8 cellular contexts compared by ENCODE assay signal in the genomic region with DNA sequence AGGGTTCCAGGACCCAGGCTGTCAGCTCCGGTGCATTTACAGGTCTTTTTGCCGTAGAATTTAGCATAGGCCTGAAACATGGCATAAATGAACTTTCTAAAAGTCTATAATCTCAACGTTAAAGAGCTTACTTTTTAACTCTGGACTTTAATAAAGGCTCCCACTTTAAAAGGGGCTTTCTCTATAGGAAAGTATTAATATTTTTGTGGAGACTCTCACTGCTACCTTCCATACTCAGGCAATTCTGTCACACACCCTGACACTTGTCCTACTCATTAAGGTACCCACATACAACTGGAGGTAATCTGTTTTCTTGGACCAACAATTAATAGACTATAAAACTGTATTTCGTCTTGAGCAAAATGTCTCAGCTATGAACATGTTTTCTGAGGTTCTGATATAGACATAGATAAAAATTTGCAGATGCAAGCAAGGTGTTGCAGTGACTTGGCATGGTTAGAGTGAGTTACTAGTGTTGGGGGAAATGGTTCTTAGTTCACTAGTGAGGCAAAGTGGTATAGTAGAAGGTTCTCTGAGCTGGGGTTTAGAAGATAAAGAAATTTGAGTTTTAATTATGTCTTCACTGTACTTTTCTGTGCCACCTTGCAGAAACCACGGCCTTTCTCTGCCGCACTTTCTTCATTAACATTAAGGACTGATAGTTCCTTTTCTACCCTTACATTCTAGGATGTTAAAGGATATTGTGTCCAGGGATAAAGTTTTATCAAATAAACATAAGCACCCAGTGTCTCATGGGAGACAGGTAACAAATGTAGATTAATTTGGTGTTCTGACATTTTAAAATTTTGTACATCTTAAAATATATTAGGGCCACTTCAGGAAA. TPM values are rescaled to one million over a fixed set of nuclear protein-coding genes. Genes with fewer than 3 reads are reported as not detected.
DNase-seq lines count a peak whose midpoint lies in the region; ATAC-seq and TF ChIP-seq lines count a peak whose summit lies in the region.

No MANE protein-coding gene starts in this region.

- peak overlapping the region; percentile 86 for H4K8ac ChIP-seq in mesendoderm (ENCODE audit: low read depth, low read length)

- H3K23ac ChIP-seq in mesendoderm (ENCODE audit: low read length), result no peak overlapping the region

- peak overlapping the region; percentile 91 to 99 (median 95) for H3K27ac Mint-ChIP-seq in brain

- H3K27me3 ChIP-seq in cardiac muscle cell (no peaks in the 10 kb centered on the region), mesendoderm (ENCODE audit: insufficient read depth, low read length, poor library complexity) (no peaks in the 10 kb centered on the region), vagina (no peaks in the 10 kb centered on the region)

- no peak overlapping the region for H2BK120ac ChIP-seq in mesendoderm (ENCODE audit: low read depth, low read length)

- no peaks in the 10 kb centered on the region for H3K79me2 ChIP-seq in mesendoderm (ENCODE audit: control insufficient read depth, insufficient read depth, low read length)

- H3K27ac ChIP-seq in cardiac muscle cell (peak overlapping the region; percentile 98), mesendoderm (ENCODE audit: low read depth, low read length) (peak overlapping the region; percentile 86), vagina (peak overlapping the region; percentile 100)

- H3K4me3 ChIP-seq in cardiac muscle cell, result peak overlapping the region; percentile 98
- H3K4me3 ChIP-seq in mesendoderm (ENCODE audit: low read length), result no peak overlapping the region
- H3K4me3 ChIP-seq in vagina, result peak overlapping the region; percentile 76 to 96

- peak overlapping the region; percentile 91 for H3K56ac ChIP-seq in mesendoderm (ENCODE audit: low read length)

- H4K5ac ChIP-seq in mesendoderm (ENCODE audit: low read length), result no peak overlapping the region

- no peak overlapping the region for H2AK5ac ChIP-seq in mesendoderm (ENCODE audit: low read length)

- H3K36me3 Mint-ChIP-seq in brain, result no peaks in the 10 kb centered on the region

- H3K4me3 Mint-ChIP-seq in brain, result peak overlapping the region; percentile 85 to 94 (median 89)

- H3K27me3 Mint-ChIP-seq in brain, result peaks cover 6% of the 10 kb centered on the region

- intact Hi-C loops in left cardiac atrium (cut with DNase I), result loop anchor here (2.0 to 5.0 kb wide), 2 partner anchors 57 to 59 kb away; no protein-coding TSS in a partner anchor
- intact Hi-C loops in vagina (cut with DNase I), result loop anchor here (10.0 kb wide), 1 partner anchor 91 kb away; a partner anchor contains a TSS

- TF ChIP-seq CTCF in cardiac muscle cell (IDR thresholded peaks at IDR 0.05; ENCODE audit: low read depth, low read length) (no peak), brain (conservative IDR thresholded peaks at IDR 0.05) (no peak), vagina (IDR thresholded peaks at IDR 0.05) (no peak)

- peak overlapping the region; percentile 100 for H3K18ac ChIP-seq in mesendoderm (ENCODE audit: low read length)

- H2BK5ac ChIP-seq in mesendoderm (ENCODE audit: low read length), result no peak overlapping the region

- no peaks in the 10 kb centered on the region for H3K9me3 Mint-ChIP-seq in brain

- peaks cover 49% of the 10 kb centered on the region for H3K4me1 Mint-ChIP-seq in brain

- H3K79me1 ChIP-seq in mesendoderm (ENCODE audit: low read length), result no peaks in the 10 kb centered on the region

- peak overlapping the region; percentile 22 for H3K4me2 ChIP-seq in mesendoderm (ENCODE audit: low read length)

- no peak for TF ChIP-seq POLR2A in vagina (IDR thresholded peaks at IDR 0.05)

- no peak for ATAC-seq in left cardiac atrium
- no peak for ATAC-seq in GM18519 (IDR thresholded peaks at IDR 0.05; ENCODE audit: low FRiP score, unreplicated experiment)

- DNase-seq in cardiac muscle cell (ENCODE audit: low read depth in 1 of 2, low spot score in 1 of 2) (no peak), left cardiac atrium (no peak), mesendoderm (no peak), vagina (ENCODE audit: extremely low spot score in 2 of 2) (no peak), nucleus accumbens (lab: John Stamatoyannopoulos, UW) (no peak)
- DNase-seq in activated CD8-positive, alpha-beta memory T cell treated with anti-CD3 and anti-CD28 coated beads, Interleukin-2, amount 50 U/mL, for 4 hours, result no peak

- H3K36me3 ChIP-seq in cardiac muscle cell (no peaks in the 10 kb centered on the region), mesendoderm (ENCODE audit: control insufficient read depth, insufficient read depth, low read length) (no peaks in the 10 kb centered on the region), vagina (no peaks in the 10 kb centered on the region)

- H3K9me3 ChIP-seq in cardiac muscle cell (ENCODE audit: low read depth) (no peaks in the 10 kb centered on the region), vagina (no peaks in the 10 kb centered on the region)

- peak overlapping the region; percentile 79 for H3K9ac ChIP-seq in mesendoderm (ENCODE audit: low read length)

- WGBS in mesendoderm (ENCODE audit: extremely low coverage, insufficient coverage, low lambda C conversion rate), result no CpG with 5 or more reads among the region's 6 CpGs

- H2BK15ac ChIP-seq in mesendoderm (replicated peaks; ENCODE audit: low read depth), result no peak overlapping the region

- peak overlapping the region; percentile 93 for H3K4ac ChIP-seq in mesendoderm (ENCODE audit: low read depth, low read length)

- H3K4me1 ChIP-seq in cardiac muscle cell (ENCODE audit: low read depth) (peaks cover 7% of the 10 kb centered on the region), mesendoderm (ENCODE audit: control insufficient read depth, low read depth, low read length) (no peaks in the 10 kb centered on the region), vagina (peaks cover 10% of the 10 kb centered on the region)

RNA-seq across cellular contexts. Expression of a gene that starts 10.8 kb away (rescaled TPM):
- total RNA-seq in cardiac muscle cell (0.04 and 0.36 TPM in 2 replicates), left cardiac atrium (1 to 10 TPM; 2.4 to 9.2 TPM), vagina (17.2 TPM)
- polyA plus RNA-seq in cardiac muscle cell (0.17 and 0.35 TPM in 2 replicates), brain (ENCODE audit: insufficient read depth, low read depth, low replicate concordance) (4.3 TPM)
- 1.1 TPM for polyA plus RNA-seq in mesendoderm (2013, experiment 1 of 2)
- 1.2 TPM for polyA plus RNA-seq in mesendoderm (2013, experiment 2 of 2)
